Comparison of ENCODE assay signal across 20 cellular contexts in the genomic region with DNA sequence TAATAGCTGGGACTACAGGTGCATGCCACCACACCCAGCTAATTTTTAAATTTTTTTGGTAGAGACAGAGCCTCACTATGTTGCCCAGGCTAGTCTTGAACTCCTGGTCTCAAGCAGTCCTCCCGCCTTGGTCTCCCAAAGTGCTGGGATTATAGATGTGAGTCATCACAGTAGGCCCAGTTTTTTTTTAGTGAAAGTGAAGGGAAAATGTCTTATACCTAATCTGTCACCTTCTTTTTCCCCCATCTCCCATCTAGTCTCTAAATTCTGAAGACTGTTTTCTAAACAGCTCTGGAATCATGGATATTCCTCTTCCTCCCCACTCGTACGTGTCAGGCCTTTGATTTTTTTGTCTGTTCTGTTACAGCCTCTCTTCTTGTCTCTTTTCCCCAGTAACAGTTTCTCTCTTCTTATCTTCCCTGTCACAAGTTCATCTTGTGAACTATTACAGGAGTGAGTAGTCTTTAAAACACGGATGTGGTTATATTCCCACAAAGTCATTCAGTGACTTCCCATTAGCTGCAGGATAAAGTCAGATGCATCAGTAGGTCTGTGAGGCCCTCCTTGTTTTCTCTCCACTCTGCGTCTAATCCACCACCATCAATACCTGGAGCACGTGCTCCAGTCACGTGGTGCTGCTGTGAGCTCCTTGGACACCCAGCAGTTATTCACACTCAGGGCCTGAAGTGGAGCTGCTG. TPM values are rescaled to one million over a fixed set of nuclear protein-coding genes. Genes with fewer than 3 reads are reported as not detected.
DNase-seq lines count a peak whose midpoint lies in the region; ATAC-seq and TF ChIP-seq lines count a peak whose summit lies in the region.
"Had no signal": no experiment of that assay in that cellular context is flagged by ENCODE, and none has a peak within 500 bp of the region (broad histone marks: within the 10 kb centered on the region; RNA-seq: fewer than 3 reads in every experiment).

No MANE protein-coding gene starts in this region.

- H3K27ac Mint-ChIP-seq in activated T-helper 17 cell treated with anti-CD3 and anti-CD28 coated beads, Interleukin-2, amount 50 U/mL, for 72 hours = peak overlapping the region; percentile 44
- peak overlapping the region; percentile 18 for H3K27ac Mint-ChIP-seq in nephron progenitor cell
- H3K27ac Mint-ChIP-seq: activated naive CD4-positive, alpha-beta T cell treated with anti-CD3 and anti-CD28 coated beads for 36 hours had no signal

- H3K27me3 Mint-ChIP-seq in activated T-cell treated with anti-CD3 and anti-CD28 coated beads, Interleukin-2, amount 50 U/mL, for 4 hours (ENCODE audit: low read depth) = no peaks in the 10 kb centered on the region
- no peaks in the 10 kb centered on the region for H3K27me3 Mint-ChIP-seq in activated T-helper 17 cell treated with anti-CD3 and anti-CD28 coated beads, Interleukin-2, amount 50 U/mL, for 72 hours
- H3K27me3 Mint-ChIP-seq in nephron progenitor cell (ENCODE audit: low read depth, poor library complexity) = peaks cover 7% of the 10 kb centered on the region

- peaks cover 40 to 58% of the 10 kb centered on the region in 2 experiments for H3K36me3 ChIP-seq in HEK293 (ENCODE audit: control insufficient read depth in 2 of 2, insufficient read depth in 1 of 2, low read length in 2 of 2)

- DNase-seq in activated T-cell treated with anti-CD3 and anti-CD28 coated beads, Interleukin-2, amount 50 U/mL, for 4 hours = no peak
- DNase-seq in activated T-cell treated with anti-CD3 and anti-CD28 coated beads, Interleukin-2, amount 50 U/mL, for 1 hour = no peak
- DNase-seq in nephron progenitor cell (no peak), NCI-H748 (lab: John Stamatoyannopoulos, UW; ENCODE audit: unreplicated experiment) (no peak), DMS 273 (lab: John Stamatoyannopoulos, UW; ENCODE audit: unreplicated experiment) (no peak)
- DNase-seq: activated naive CD4-positive, alpha-beta T cell treated with anti-CD3 and anti-CD28 coated beads for 36 hours; brain microvascular endothelial cell; cortex of kidney; head of caudate nucleus; left ventricle myocardium inferior; NCI-H1048; NCI-H2029 treated with DMSO at 0.1 percent for 48 hours; NCI-H446; nucleus accumbens had no signal

- H3K27ac ChIP-seq in HEK293 (ENCODE audit: extremely low read depth, low read depth, low read length) = no peak overlapping the region
- H3K27ac ChIP-seq: brain microvascular endothelial cell, KMS-11, left ventricle myocardium inferior, SK-N-MC had no signal

- no peaks in the 10 kb centered on the region for H3K9me3 ChIP-seq in HEK293 (ENCODE audit: control insufficient read depth, insufficient read depth, low read depth, low read length)
- H3K9me3 ChIP-seq: left ventricle myocardium inferior had no signal

- ATAC-seq in activated T-cell treated with anti-CD3 and anti-CD28 coated beads, Interleukin-2, amount 50 U/mL, for 4 hours = no peak
- ATAC-seq in activated T-helper 17 cell treated with anti-CD3 and anti-CD28 coated beads, Interleukin-2, amount 50 U/mL, for 72 hours (replicated peaks) = no peak
- ATAC-seq in GM18868 (IDR thresholded peaks at IDR 0.05; ENCODE audit: unreplicated experiment) = no peak

- peak overlapping the region; percentile 51 for H3K4me3 Mint-ChIP-seq in activated T-cell treated with anti-CD3 and anti-CD28 coated beads, Interleukin-2, amount 50 U/mL, for 4 hours
- H3K4me3 Mint-ChIP-seq in activated T-helper 17 cell treated with anti-CD3 and anti-CD28 coated beads, Interleukin-2, amount 50 U/mL, for 72 hours = peak overlapping the region; percentile 26
- peak overlapping the region; percentile 53 for H3K4me3 Mint-ChIP-seq in nephron progenitor cell
- H3K4me3 Mint-ChIP-seq: activated naive CD4-positive, alpha-beta T cell treated with anti-CD3 and anti-CD28 coated beads for 36 hours had no signal

- CTCF ChIA-PET in HEK293 (lab: Yijun Ruan, JAX) = interaction anchor here (1.0 kb wide), 1 partner anchor 9 kb away, joined by 3 read pairs; no protein-coding TSS in a partner anchor

- TF ChIP-seq CTCF in HEK293 (tag by site-specific recombination; IDR thresholded peaks at IDR 0.05) (no peak), nephron progenitor cell (IDR thresholded peaks at IDR 0.05) (no peak)

- POLR2A ChIA-PET in HEK293 (lab: Yijun Ruan, JAX) = interaction anchor here (0.5 kb wide), 1 partner anchor 9 kb away, joined by 5 read pairs; no protein-coding TSS in a partner anchor

- no peaks in the 10 kb centered on the region for H3K9me3 Mint-ChIP-seq in activated T-cell treated with anti-CD3 and anti-CD28 coated beads, Interleukin-2, amount 50 U/mL, for 4 hours
- H3K9me3 Mint-ChIP-seq in activated T-helper 17 cell treated with anti-CD3 and anti-CD28 coated beads, Interleukin-2, amount 50 U/mL, for 72 hours = no peaks in the 10 kb centered on the region
- H3K9me3 Mint-ChIP-seq in nephron progenitor cell = peaks cover 10% of the 10 kb centered on the region
- H3K9me3 Mint-ChIP-seq: activated naive CD4-positive, alpha-beta T cell treated with anti-CD3 and anti-CD28 coated beads for 36 hours had no signal

- H3K4me1 Mint-ChIP-seq in activated T-cell treated with anti-CD3 and anti-CD28 coated beads, Interleukin-2, amount 50 U/mL, for 4 hours (ENCODE audit: low read depth) = peaks cover 24% of the 10 kb centered on the region
- H3K4me1 Mint-ChIP-seq in activated T-helper 17 cell treated with anti-CD3 and anti-CD28 coated beads, Interleukin-2, amount 50 U/mL, for 72 hours = peaks cover 9% of the 10 kb centered on the region
- H3K4me1 Mint-ChIP-seq in nephron progenitor cell = peaks cover 21% of the 10 kb centered on the region

- H3K4me1 ChIP-seq in HEK293 (ENCODE audit: control insufficient read depth, insufficient read depth, low read length) = no peaks in the 10 kb centered on the region

- H3K4me3 ChIP-seq in HEK293 (ENCODE audit: low read depth, low read length) = no peak overlapping the region
- H3K4me3 ChIP-seq: left ventricle myocardium inferior, SK-N-MC had no signal

- H3K36me3 Mint-ChIP-seq in activated T-cell treated with anti-CD3 and anti-CD28 coated beads, Interleukin-2, amount 50 U/mL, for 4 hours (ENCODE audit: insufficient read depth) = peaks cover 29% of the 10 kb centered on the region
- peaks cover 71% of the 10 kb centered on the region for H3K36me3 Mint-ChIP-seq in activated T-helper 17 cell treated with anti-CD3 and anti-CD28 coated beads, Interleukin-2, amount 50 U/mL, for 72 hours (ENCODE audit: low read depth)
- H3K36me3 Mint-ChIP-seq in nephron progenitor cell (ENCODE audit: low read depth) = peaks cover 47% of the 10 kb centered on the region

TF ChIP-seq in HEK293, 187 proteins besides CTCF, POLR2A, EP300 and RAD21:
- TF ChIP-seq PRDM1 (tag by site-specific recombination; IDR thresholded peaks at IDR 0.05) (0 out of 2 replicates have a peak, but pooled peaks have one; percentile 8), ZNF488 (tag by site-specific recombination; IDR thresholded peaks at IDR 0.05) (no peak), SCRT1 (tag by site-specific recombination; IDR thresholded peaks at IDR 0.05; ENCODE audit: borderline replicate concordance) (no peak)

RNA-seq across cellular contexts. Expression of gene CDC16, which starts 2.9 kb away (rescaled TPM):
- 10 to 100 TPM; 67.5 to 75.4 (median 69.8) TPM for total RNA-seq in activated T-cell treated with anti-CD3 and anti-CD28 coated beads, Interleukin-2, amount 50 U/mL, for 4 hours
- 100 to 1,000 TPM in 1 of 2 donors, 10 to 100 TPM in 1; 61.9 to 100 TPM for total RNA-seq in activated T-helper 17 cell treated with anti-CD3 and anti-CD28 coated beads, Interleukin-2, amount 50 U/mL, for 72 hours

RNA-seq across cellular contexts. Expression of gene UPF3A, which starts 43.8 kb away (rescaled TPM):
- 10 to 100 TPM; 38.5 to 45.7 (median 40.7) TPM for total RNA-seq in activated T-cell treated with anti-CD3 and anti-CD28 coated beads, Interleukin-2, amount 50 U/mL, for 4 hours
- 10 to 100 TPM; 45.7 to 60.4 TPM for total RNA-seq in activated T-helper 17 cell treated with anti-CD3 and anti-CD28 coated beads, Interleukin-2, amount 50 U/mL, for 72 hours

RNA-seq across cellular contexts. Expression of gene CFAP97D2, which starts 58.5 kb away (rescaled TPM):
- total RNA-seq in activated T-cell treated with anti-CD3 and anti-CD28 coated beads, Interleukin-2, amount 50 U/mL, for 4 hours = not detected
- total RNA-seq in activated T-helper 17 cell treated with anti-CD3 and anti-CD28 coated beads, Interleukin-2, amount 50 U/mL, for 72 hours = not detected
- total RNA-seq: left ventricle myocardium inferior, temporal lobe had no signal
